In genomic region chr11:206516-207212, GRCh38 we compare ENCODE assay signal across 9 cellular contexts. TPM values are rescaled to one million over a fixed set of nuclear protein-coding genes. Genes with fewer than 3 reads are reported as not detected.
DNase-seq lines count a peak whose midpoint lies in the region; ATAC-seq and TF ChIP-seq lines count a peak whose summit lies in the region.
"Had no signal": no experiment of that assay in that cellular context is flagged by ENCODE, and none has a peak within 500 bp of the region (broad histone marks: within the 10 kb centered on the region; RNA-seq: fewer than 3 reads in every experiment).

No MANE protein-coding gene starts in this region.

- no peak overlapping the region for H2AFZ ChIP-seq in H9 (ENCODE audit: low read length)

- intact Hi-C loops in CD8-positive, alpha-beta T cell (cut with DNase I, micrococcal nuclease), result loop anchor here (1.0 to 5.0 kb wide), 14 partner anchors 30 to 721 kb away; partner anchors contain the start of genes PIDD1 (in 2 of the 2), PSMD13 (in 2 of the 2), RPLP2 (in 2 of the 2) and SIRT3 (in 2 of the 2)

- H3K4me1 Mint-ChIP-seq in CD8-positive, alpha-beta T cell (ENCODE audit: low read depth), result peaks cover 64% of the 10 kb centered on the region
- H3K4me1 Mint-ChIP-seq in H9, result peaks cover 5 to 17% of the 10 kb centered on the region in 2 experiments

- no peak overlapping the region for H3K23ac ChIP-seq in H9 (ENCODE audit: insufficient read length, low read depth, low read length)

- H2AK5ac ChIP-seq in H9 (ENCODE audit: insufficient read length, low read length), result no peak overlapping the region

- H3K36me3 Mint-ChIP-seq in CD8-positive, alpha-beta T cell, result peaks cover 72% of the 10 kb centered on the region
- H3K36me3 Mint-ChIP-seq in H9 (ENCODE audit: insufficient read depth in 1 of 3, low read depth in 3 of 3), result peaks cover 22 to 55% (median 46%) of the 10 kb centered on the region in 3 experiments

- peak overlapping the region; percentile 58 for H3K4me3 ChIP-seq in CD8-positive, alpha-beta T cell (ENCODE audit: low read depth, low read length)
- H3K4me3 ChIP-seq in SJCRH30 (peak overlapping the region; percentile 88), mucosa of rectum (ENCODE audit: low read length in 2 of 2) (peak overlapping the region; percentile 98)
- H3K4me3 ChIP-seq in effector memory CD4-positive, alpha-beta T cell (ENCODE audit: insufficient read depth, low read depth, low read length, poor library complexity, severe bottlenecking), result peak overlapping the region; percentile 78

- no peaks in the 10 kb centered on the region for H3K27me3 ChIP-seq in CD8-positive, alpha-beta T cell (ENCODE audit: insufficient read depth, low read length)
- H3K27me3 ChIP-seq in H9 (ENCODE audit: insufficient read depth, low read length) (no peaks in the 10 kb centered on the region), SJCRH30 (no peaks in the 10 kb centered on the region), mucosa of rectum (ENCODE audit: control insufficient read depth in 2 of 2, insufficient read depth in 2 of 2, low read length in 2 of 2) (no peaks in the 10 kb centered on the region)
- no peaks in the 10 kb centered on the region for H3K27me3 ChIP-seq in effector memory CD4-positive, alpha-beta T cell (replicated peaks; ENCODE audit: control insufficient read depth, insufficient read depth, low read length, poor library complexity, severe bottlenecking)

- no peak overlapping the region for H3K56ac ChIP-seq in H9 (ENCODE audit: insufficient read length, low read depth, low read length)

- peak overlapping the region; percentile 97 for H3K27ac ChIP-seq in CD8-positive, alpha-beta T cell (ENCODE audit: low read depth, low read length)
- no peak overlapping the region for H3K27ac ChIP-seq in H9 (ENCODE audit: insufficient read length, low read depth, low read length)
- peak overlapping the region; percentile 66 for H3K27ac ChIP-seq in SJCRH30
- H3K27ac ChIP-seq in effector memory CD4-positive, alpha-beta T cell (ENCODE audit: insufficient read depth, low read length, poor library complexity, severe bottlenecking), result peak overlapping the region; percentile 90
- H3K27ac ChIP-seq in mucosa of rectum (ENCODE audit: low read depth in 2 of 2, low read length in 2 of 2), result peak overlapping the region; percentile 100

- CTCF ChIA-PET in CD8-positive, alpha-beta T cell (lab: Charles Lee), result interaction anchor here (0.6 to 1.4 kb wide), 4 partner anchors 30 to 520 kb away, joined by 3 to 5 read pairs (median 4); partner anchors contain the start of gene PSMD13

- no peaks in the 10 kb centered on the region for H3K27me3 Mint-ChIP-seq in CD8-positive, alpha-beta T cell (ENCODE audit: low read depth)
- no peaks in the 10 kb centered on the region; the same call in 1 of the 2 replicates for H3K27me3 Mint-ChIP-seq in H9 (ENCODE audit: low read depth)

- H3K36me3 ChIP-seq in CD8-positive, alpha-beta T cell (ENCODE audit: insufficient read depth, low read length), result peaks cover 52% of the 10 kb centered on the region
- peaks cover 23% of the 10 kb centered on the region for H3K36me3 ChIP-seq in SJCRH30
- H3K36me3 ChIP-seq in effector memory CD4-positive, alpha-beta T cell (ENCODE audit: control insufficient read depth, insufficient read depth, low read length), result peaks cover 49% of the 10 kb centered on the region
- H3K36me3 ChIP-seq in mucosa of rectum (ENCODE audit: control insufficient read depth in 2 of 2, insufficient read depth in 2 of 2, low read length in 2 of 2), result peaks cover 32 to 57% of the 10 kb centered on the region in 2 donors

- no CpG with 5 or more reads among the region's 39 CpGs for WGBS in H9 (ENCODE audit: extremely low coverage, insufficient read length, low lambda C conversion rate)

- no peak overlapping the region for H2BK20ac ChIP-seq in H9 (ENCODE audit: low read depth, low read length, poor library complexity, severe bottlenecking)

- peaks cover 21% of the 10 kb centered on the region for H3K23me2 ChIP-seq in H9 (ENCODE audit: insufficient read length, low read depth, low read length, poor library complexity, severe bottlenecking)

- no peak overlapping the region for H3K4ac ChIP-seq in H9 (ENCODE audit: low read depth, low read length)

- H3K27ac Mint-ChIP-seq in CD8-positive, alpha-beta T cell, result peak overlapping the region; percentile 100
- H3K27ac Mint-ChIP-seq in H9, result peak overlapping the region; percentile 65 to 85 (median 68); a peak in 3 of 7 replicates

- peak overlapping the region; percentile 78 for H3K9ac ChIP-seq in H9 (ENCODE audit: extremely low read depth, insufficient read length, low read length)
- H3K9ac ChIP-seq in mucosa of rectum (ENCODE audit: low read depth in 1 of 2, low read length in 2 of 2), result peak overlapping the region; percentile 99 to 100

- H3K4me2 ChIP-seq in H9 (ENCODE audit: insufficient read depth, insufficient read length, low read length), result peak overlapping the region; percentile 80

- no peak for ATAC-seq in CD8-positive, alpha-beta T cell

- no peaks in the 10 kb centered on the region for H4K20me1 ChIP-seq in H9 (ENCODE audit: control insufficient read depth, insufficient read depth, insufficient read length)

- TF ChIP-seq CTCF in CD8-positive, alpha-beta T cell (IDR thresholded peaks at IDR 0.05), result no peak
- no peak for TF ChIP-seq CTCF in H9 (conservative IDR thresholded peaks at IDR 0.05)

- H3K79me2 ChIP-seq in H9 (ENCODE audit: insufficient read depth, low read length), result no peaks in the 10 kb centered on the region; the same call in 1 of the 2 replicates

- no peak overlapping the region for H2BK15ac ChIP-seq in H9 (ENCODE audit: low read depth, low read length)

- no peaks in the 10 kb centered on the region for H3K9me3 Mint-ChIP-seq in CD8-positive, alpha-beta T cell
- no peaks in the 10 kb centered on the region; a peak in 1 of 5 replicates for H3K9me3 Mint-ChIP-seq in H9

- no peak overlapping the region for H2BK120ac ChIP-seq in H9 (ENCODE audit: low read depth, low read length, poor library complexity, severe bottlenecking)

- POLR2A ChIA-PET in CD8-positive, alpha-beta T cell (lab: Charles Lee), result interaction anchor here (0.8 to 4.4 kb wide), 20 partner anchors 9 to 603 kb away, joined by 3 to 37 read pairs (median 6); partner anchors contain the start of genes NLRP6, PGGHG, PSMD13 and RNH1

- DNase-seq in CD8-positive, alpha-beta T cell, result peak in 1 of 7 experiments; percentile 28
- no peak for DNase-seq in H9
- peak in 1 of 2 experiments; percentile 13 for DNase-seq in SJCRH30
- DNase-seq in effector memory CD4-positive, alpha-beta T cell, result no peak
- no peak for DNase-seq in middle frontal gyrus (ENCODE audit: extremely low spot score, low spot score)
- no peak for DNase-seq in SK-N-DZ (ENCODE audit: low spot score)
- no peak for DNase-seq in HPDE6-E6E7 (ENCODE audit: extremely low spot score)

- no peak overlapping the region for H3T11ph ChIP-seq in H9 (ENCODE audit: low read length)

- H3K4me3 Mint-ChIP-seq in CD8-positive, alpha-beta T cell, result peak overlapping the region; percentile 99
- peak overlapping the region; percentile 93 to 97 for H3K4me3 Mint-ChIP-seq in H9

- no peak overlapping the region for H4K5ac ChIP-seq in H9 (ENCODE audit: insufficient read length, low read depth, low read length)

- no peak overlapping the region for H4K91ac ChIP-seq in H9 (ENCODE audit: insufficient read length, low read depth, low read length)

- H3K4me1 ChIP-seq in CD8-positive, alpha-beta T cell (ENCODE audit: insufficient read depth, low read length), result peaks cover 61% of the 10 kb centered on the region
- no peaks in the 10 kb centered on the region; the same call in 1 of the 2 replicates for H3K4me1 ChIP-seq in H9 (ENCODE audit: insufficient read depth, low read length)
- H3K4me1 ChIP-seq in SJCRH30, result peaks cover 21% of the 10 kb centered on the region
- H3K4me1 ChIP-seq in effector memory CD4-positive, alpha-beta T cell (ENCODE audit: control insufficient read depth, insufficient read depth, low read length, poor library complexity, severe bottlenecking), result peaks cover 40% of the 10 kb centered on the region
- H3K4me1 ChIP-seq in mucosa of rectum (ENCODE audit: control insufficient read depth in 2 of 2, insufficient read depth in 2 of 2, low read length in 2 of 2), result peaks cover 28 to 30% of the 10 kb centered on the region in 2 donors

- peaks cover 5% of the 10 kb centered on the region for H3K79me1 ChIP-seq in H9 (ENCODE audit: insufficient read depth, low read depth, low read length, poor library complexity, severe bottlenecking)

- H3K9me3 ChIP-seq in CD8-positive, alpha-beta T cell (ENCODE audit: low read length), result no peaks in the 10 kb centered on the region
- H3K9me3 ChIP-seq in H9 (ENCODE audit: control insufficient read depth, low read depth, low read length), result no peaks in the 10 kb centered on the region
- no peaks in the 10 kb centered on the region for H3K9me3 ChIP-seq in SJCRH30 (replicated peaks)
- no peaks in the 10 kb centered on the region for H3K9me3 ChIP-seq in effector memory CD4-positive, alpha-beta T cell (ENCODE audit: control insufficient read depth, low read length)
- H3K9me3 ChIP-seq in mucosa of rectum (ENCODE audit: control insufficient read depth in 2 of 2, low read length in 2 of 2), result no peaks in the 10 kb centered on the region

- peak overlapping the region; percentile 82 for H3K14ac ChIP-seq in H9 (ENCODE audit: insufficient read depth, low read length)

- no peak overlapping the region for H4K8ac ChIP-seq in H9 (replicated peaks; ENCODE audit: insufficient read length, low read depth, low read length)

- H2BK12ac ChIP-seq in H9 (ENCODE audit: insufficient read length, low read depth, low read length), result no peak overlapping the region

- H2BK5ac ChIP-seq in H9 (ENCODE audit: insufficient read length, low read length), result no peak overlapping the region

- H3K18ac ChIP-seq in H9 (ENCODE audit: insufficient read length, low read depth, low read length), result peak overlapping the region; percentile 71

RNA-seq across cellular contexts. Expression of gene BET1L, which starts 0.5 kb away (rescaled TPM):
- 10 to 100 TPM; 58.0 to 60.9 TPM for total RNA-seq in CD8-positive, alpha-beta T cell
- total RNA-seq in H9 (2021), result 44.1 and 49.4 TPM in 2 replicates
- total RNA-seq in SJCRH30 (2014; rRNA removed; shearing (Covaris generic)), result 20.8 and 22.6 TPM in 2 replicates
- 14.3 and 14.4 TPM in 2 replicates for polyA plus RNA-seq in SK-N-DZ (2014; cell fraction: cytosol; rRNA removed)
- 12.2 and 15.2 TPM in 2 replicates for polyA plus RNA-seq in SK-N-DZ (2014; cell fraction: nucleus; rRNA removed)

RNA-seq across cellular contexts. Expression of gene RIC8A, which starts 0.8 kb away (rescaled TPM):
- total RNA-seq in CD8-positive, alpha-beta T cell, result 100 to 1,000 TPM; 165 to 176 TPM
- 94.9 and 98.1 TPM in 2 replicates for total RNA-seq in H9 (2021)
- 98.3 and 106 TPM in 2 replicates for total RNA-seq in SJCRH30 (2014; rRNA removed; shearing (Covaris generic))
- 94.9 and 124 TPM in 2 replicates for polyA plus RNA-seq in SK-N-DZ (2014; cell fraction: cytosol; rRNA removed)
- 115 and 126 TPM in 2 replicates for polyA plus RNA-seq in SK-N-DZ (2014; cell fraction: nucleus; rRNA removed)

RNA-seq across cellular contexts. Expression of gene SCGB1C1, which starts 13.8 kb away (rescaled TPM):
- not detected for total RNA-seq in CD8-positive, alpha-beta T cell
- not detected in 2 replicates for total RNA-seq in H9 (2021)
- not detected in 2 replicates for total RNA-seq in SJCRH30 (2014; rRNA removed; shearing (Covaris generic))
- not detected in 2 replicates for polyA plus RNA-seq in SK-N-DZ (2014; cell fraction: cytosol; rRNA removed)
- not detected in 2 replicates for polyA plus RNA-seq in SK-N-DZ (2014; cell fraction: nucleus; rRNA removed)
- total RNA-seq: M059J had no signal

RNA-seq across cellular contexts. Expression of gene SIRT3, which starts 29.5 kb away (rescaled TPM):
- 10 to 100 TPM; 12.9 to 14.7 TPM for total RNA-seq in CD8-positive, alpha-beta T cell
- 13.2 and 13.9 TPM in 2 replicates for total RNA-seq in H9 (2021)
- total RNA-seq in SJCRH30 (2014; rRNA removed; shearing (Covaris generic)), result 11.0 and 17.2 TPM in 2 replicates
- 7.2 and 13.0 TPM in 2 replicates for polyA plus RNA-seq in SK-N-DZ (2014; cell fraction: cytosol; rRNA removed)
- 14.1 and 21.0 TPM in 2 replicates for polyA plus RNA-seq in SK-N-DZ (2014; cell fraction: nucleus; rRNA removed)

RNA-seq across cellular contexts. Expression of gene PSMD13, which starts 30.1 kb away (rescaled TPM):
- 10 to 100 TPM; 74.3 to 82.8 TPM for total RNA-seq in CD8-positive, alpha-beta T cell
- total RNA-seq in H9 (2021), result 141 and 148 TPM in 2 replicates
- total RNA-seq in SJCRH30 (2014; rRNA removed; shearing (Covaris generic)), result 127 and 131 TPM in 2 replicates
- polyA plus RNA-seq in SK-N-DZ (2014; cell fraction: cytosol; rRNA removed), result 165 and 194 TPM in 2 replicates
- 137 and 154 TPM in 2 replicates for polyA plus RNA-seq in SK-N-DZ (2014; cell fraction: nucleus; rRNA removed)
